ENCODE assay signal across 13 cellular contexts in genomic region chr1:98049370-98050115, GRCh38.
A peak's percentile ranks its signal among the peaks of the same experiment; 100 is the strongest.
DNase-seq lines count a peak whose midpoint lies in the region; ATAC-seq and TF ChIP-seq lines count a peak whose summit lies in the region.
"Had no signal": no experiment of that assay in that cellular context is flagged by ENCODE, and none has a peak within 500 bp of the region (broad histone marks: within the 10 kb centered on the region; RNA-seq: fewer than 3 reads in every experiment).

No MANE protein-coding gene starts in this region.

- H3K27ac ChIP-seq in cardiac muscle cell (no peak overlapping the region), left ventricle myocardium inferior (replicated peaks) (no peak overlapping the region), upper lobe of right lung (no peak overlapping the region)
- H3K27ac ChIP-seq: colonic mucosa had no signal

- H3K36me3 ChIP-seq in cardiac muscle cell (no peaks in the 10 kb centered on the region), left ventricle myocardium inferior (no peaks in the 10 kb centered on the region), upper lobe of right lung (no peaks in the 10 kb centered on the region)
- H3K36me3 ChIP-seq: colonic mucosa had no signal

- CTCF ChIA-PET in WTC11 (lab: Charles Lee): interaction anchor here (2.2 kb wide), 1 partner anchor 418 kb away, joined by 6 read pairs; no protein-coding TSS in a partner anchor

- H3K4me1 ChIP-seq in cardiac muscle cell (ENCODE audit: low read depth) (peaks cover 7% of the 10 kb centered on the region), left ventricle myocardium inferior (peaks cover 45% of the 10 kb centered on the region), upper lobe of right lung (peaks cover 18% of the 10 kb centered on the region)
- H3K4me1 ChIP-seq: colonic mucosa had no signal

- no peak overlapping the region for H3K27ac Mint-ChIP-seq in WTC11
- H3K27ac Mint-ChIP-seq: memory B cell; T-helper 1 cell treated with Interleukin-12 subunit alpha and Interleukin-12 subunit beta and Interleukin-4 antibody, amounts not matched to agents 30 μg/mL and 1 μg/mL, for 36 hours had no signal

- H3K36me3 Mint-ChIP-seq in WTC11: no peaks in the 10 kb centered on the region
- H3K36me3 Mint-ChIP-seq: memory B cell had no signal

- H3K4me3 ChIP-seq in cardiac muscle cell (no peak overlapping the region), left ventricle myocardium inferior (no peak overlapping the region), upper lobe of right lung (no peak overlapping the region)
- H3K4me3 ChIP-seq: colonic mucosa had no signal

- peaks cover 34% of the 10 kb centered on the region for H3K4me1 Mint-ChIP-seq in WTC11

- H3K9me3 ChIP-seq in cardiac muscle cell (ENCODE audit: low read depth) (no peaks in the 10 kb centered on the region), left ventricle myocardium inferior (replicated peaks) (no peaks in the 10 kb centered on the region), upper lobe of right lung (no peaks in the 10 kb centered on the region)
- H3K9me3 ChIP-seq: colonic mucosa had no signal

- no peaks in the 10 kb centered on the region for H3K9me3 Mint-ChIP-seq in WTC11
- H3K9me3 Mint-ChIP-seq: memory B cell; T-helper 1 cell treated with Interleukin-12 subunit alpha and Interleukin-12 subunit beta and Interleukin-4 antibody, amounts not matched to agents 30 μg/mL and 1 μg/mL, for 36 hours had no signal

- POLR2A ChIA-PET in WTC11 (lab: Charles Lee): no interaction called here

- intact Hi-C loops in left ventricle myocardium inferior (cut with micrococcal nuclease): loop anchor here (5.0 kb wide), 1 partner anchor 1082 kb away; no protein-coding TSS in a partner anchor
- intact Hi-C loops in upper lobe of right lung (cut with DNase I): no loop called here

- no peak for ATAC-seq in WTC11
- no peak for ATAC-seq in upper lobe of right lung
- no peak for ATAC-seq in HG03469 (IDR thresholded peaks at IDR 0.05; ENCODE audit: unreplicated experiment)

- DNase-seq in cardiac muscle cell (ENCODE audit: low read depth in 1 of 2, low spot score in 1 of 2): peak; percentile 30 to 34
- no peak for DNase-seq in left ventricle myocardium inferior
- DNase-seq in WTC11 (ENCODE audit: low spot score): peak; percentile 36
- peak; percentile 17 for DNase-seq in iPS-NIHi11 (ENCODE audit: low spot score)
- DNase-seq in upper lobe of right lung: peak; percentile 63
- no peak for DNase-seq in NK-92 (lab: John Stamatoyannopoulos, UW; ENCODE audit: unreplicated experiment)
- no peak for DNase-seq in UCSD-AML1 (lab: John Stamatoyannopoulos, UW; ENCODE audit: unreplicated experiment)
- DNase-seq: colonic mucosa, GF-D8 had no signal

- H3K27me3 Mint-ChIP-seq in WTC11 (ENCODE audit: low read depth): peaks cover 94% of the 10 kb centered on the region

- peak overlapping the region; percentile 68 for H3K4me3 Mint-ChIP-seq in WTC11
- H3K4me3 Mint-ChIP-seq: IgD-negative memory B cell; memory B cell; T-helper 1 cell treated with Interleukin-12 subunit alpha and Interleukin-12 subunit beta and Interleukin-4 antibody, amounts not matched to agents 30 μg/mL and 1 μg/mL, for 36 hours had no signal

- H3K27me3 ChIP-seq in cardiac muscle cell (peaks cover 98% of the 10 kb centered on the region), left ventricle myocardium inferior (ENCODE audit: low read depth) (peaks cover 93% of the 10 kb centered on the region), upper lobe of right lung (peaks cover 60% of the 10 kb centered on the region)

- no peak for TF ChIP-seq CTCF in cardiac muscle cell (IDR thresholded peaks at IDR 0.05; ENCODE audit: low read depth, low read length)
- TF ChIP-seq CTCF in left ventricle myocardium inferior (IDR thresholded peaks at IDR 0.05; ENCODE audit: borderline replicate concordance): no peak
- TF ChIP-seq CTCF in WTC11 (IDR thresholded peaks at IDR 0.05): no peak
- TF ChIP-seq CTCF in upper lobe of right lung (IDR thresholded peaks at IDR 0.05): no peak

TF ChIP-seq in WTC11, 78 proteins besides CTCF, POLR2A, EP300 and RAD21:
- TF ChIP-seq OVOL2 (CRISPR knock-in tag; IDR thresholded peaks at IDR 0.05; ENCODE audit: borderline replicate concordance) (no peak), MAX (CRISPR knock-in tag; IDR thresholded peaks at IDR 0.05) (0 out of 2 replicates have a peak, but pooled peaks have one; percentile 23), SMAD4 (CRISPR knock-in tag; IDR thresholded peaks at IDR 0.05) (no peak), CREM (CRISPR knock-in tag; IDR thresholded peaks at IDR 0.05) (no peak)
- TF ChIP-seq, protein P1, sequence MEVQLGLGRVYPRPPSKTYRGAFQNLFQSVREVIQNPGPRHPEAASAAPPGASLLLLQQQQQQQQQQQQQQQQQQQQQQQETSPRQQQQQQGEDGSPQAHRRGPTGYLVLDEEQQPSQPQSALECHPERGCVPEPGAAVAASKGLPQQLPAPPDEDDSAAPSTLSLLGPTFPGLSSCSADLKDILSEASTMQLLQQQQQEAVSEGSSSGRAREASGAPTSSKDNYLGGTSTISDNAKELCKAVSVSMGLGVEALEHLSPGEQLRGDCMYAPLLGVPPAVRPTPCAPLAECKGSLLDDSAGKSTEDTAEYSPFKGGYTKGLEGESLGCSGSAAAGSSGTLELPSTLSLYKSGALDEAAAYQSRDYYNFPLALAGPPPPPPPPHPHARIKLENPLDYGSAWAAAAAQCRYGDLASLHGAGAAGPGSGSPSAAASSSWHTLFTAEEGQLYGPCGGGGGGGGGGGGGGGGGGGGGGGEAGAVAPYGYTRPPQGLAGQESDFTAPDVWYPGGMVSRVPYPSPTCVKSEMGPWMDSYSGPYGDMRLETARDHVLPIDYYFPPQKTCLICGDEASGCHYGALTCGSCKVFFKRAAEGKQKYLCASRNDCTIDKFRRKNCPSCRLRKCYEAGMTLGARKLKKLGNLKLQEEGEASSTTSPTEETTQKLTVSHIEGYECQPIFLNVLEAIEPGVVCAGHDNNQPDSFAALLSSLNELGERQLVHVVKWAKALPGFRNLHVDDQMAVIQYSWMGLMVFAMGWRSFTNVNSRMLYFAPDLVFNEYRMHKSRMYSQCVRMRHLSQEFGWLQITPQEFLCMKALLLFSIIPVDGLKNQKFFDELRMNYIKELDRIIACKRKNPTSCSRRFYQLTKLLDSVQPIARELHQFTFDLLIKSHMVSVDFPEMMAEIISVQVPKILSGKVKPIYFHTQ (CRISPR knock-in tag; IDR thresholded peaks at IDR 0.05): no peak
- TF ChIP-seq, protein P2, sequence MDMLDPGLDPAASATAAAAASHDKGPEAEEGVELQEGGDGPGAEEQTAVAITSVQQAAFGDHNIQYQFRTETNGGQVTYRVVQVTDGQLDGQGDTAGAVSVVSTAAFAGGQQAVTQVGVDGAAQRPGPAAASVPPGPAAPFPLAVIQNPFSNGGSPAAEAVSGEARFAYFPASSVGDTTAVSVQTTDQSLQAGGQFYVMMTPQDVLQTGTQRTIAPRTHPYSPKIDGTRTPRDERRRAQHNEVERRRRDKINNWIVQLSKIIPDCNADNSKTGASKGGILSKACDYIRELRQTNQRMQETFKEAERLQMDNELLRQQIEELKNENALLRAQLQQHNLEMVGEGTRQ (CRISPR knock-in tag; IDR thresholded peaks at IDR 0.05): no peak
TF ChIP-seq in WTC11: peak in this region for 1.

Comparison
In these comparisons a context has a peak if more than half of its experiments do, and no peak if none do; other contexts are left out.
1. DNase-seq: peak in cardiac muscle cell (2 of 2), WTC11 (single experiment), iPS-NIHi11 (single experiment) and upper lobe of right lung (single experiment); none in left ventricle myocardium inferior (single experiment), NK-92 (single experiment) and UCSD-AML1 (single experiment).